11 cellular contexts compared by ENCODE assay signal in genomic region chr3:36991147-36991546, GRCh38. TPM values are rescaled to one million over a fixed set of nuclear protein-coding genes. Genes with fewer than 3 reads are reported as not detected.
DNase-seq lines count a peak whose midpoint lies in the region; ATAC-seq and TF ChIP-seq lines count a peak whose summit lies in the region.
"Had no signal": no experiment of that assay in that cellular context is flagged by ENCODE, and none has a peak within 500 bp of the region (broad histone marks: within the 10 kb centered on the region; RNA-seq: fewer than 3 reads in every experiment).

No MANE protein-coding gene starts in this region.

- H3K9me3 ChIP-seq in heart right ventricle: no peaks in the 10 kb centered on the region
- no peaks in the 10 kb centered on the region for H3K9me3 ChIP-seq in mucosa of rectum (ENCODE audit: control insufficient read depth in 2 of 2, low read length in 2 of 2)

- H3K4me1 ChIP-seq in heart right ventricle: peaks cover 2 to 66% (median 56%) of the 10 kb centered on the region in 9 donors
- peaks cover 22 to 30% of the 10 kb centered on the region in 2 donors for H3K4me1 ChIP-seq in mucosa of rectum (ENCODE audit: control insufficient read depth in 2 of 2, insufficient read depth in 2 of 2, low read length in 2 of 2)
- peaks cover 3% of the 10 kb centered on the region for H3K4me1 ChIP-seq in urinary bladder (ENCODE audit: insufficient read depth)

- H3K36me3 ChIP-seq in heart right ventricle (peaks cover 0 to 57% (median 14%) of the 10 kb centered on the region in 9 donors), mucosa of rectum (ENCODE audit: control insufficient read depth in 2 of 2, insufficient read depth in 2 of 2, low read length in 2 of 2) (peaks cover 7 to 10% of the 10 kb centered on the region in 2 donors), urinary bladder (ENCODE audit: insufficient read depth) (peaks cover 4% of the 10 kb centered on the region)

- TF ChIP-seq CTCF in heart right ventricle (IDR thresholded peaks at IDR 0.05): no peak
- no peak for TF ChIP-seq CTCF in astrocyte of the cerebellum (IDR thresholded peaks at IDR 0.05; ENCODE audit: low read depth, low read length, missing control alignments)

- WGBS in heart right ventricle, 2 donors: 33 to 56% methylated on average over 3 of the region's 3 CpGs
- WGBS in urinary bladder: 72% methylated on average over 3 of the region's 3 CpGs

- H3K4me3 ChIP-seq in heart right ventricle (peak overlapping the region; percentile 55 to 87 (median 72)), astrocyte of the cerebellum (ENCODE audit: low read depth, low read length) (peak overlapping the region; percentile 63), mucosa of rectum (ENCODE audit: low read length in 2 of 2) (peak overlapping the region in 1 of 2 donors; percentile 98), urinary bladder (ENCODE audit: low read depth, low read length) (peak overlapping the region; percentile 3)

- H3K27ac ChIP-seq in heart right ventricle (peak overlapping the region in 9 of 10 donors; percentile 89 to 99 (median 98)), mucosa of rectum (ENCODE audit: low read depth in 2 of 2, low read length in 2 of 2) (peak overlapping the region; percentile 98 to 99), urinary bladder (ENCODE audit: low read depth) (no peak overlapping the region)

- ATAC-seq in heart right ventricle (no peak), left ventricle myocardium superior (no peak), HG03045 (IDR thresholded peaks at IDR 0.05; ENCODE audit: unreplicated experiment) (no peak)

- H3K27me3 ChIP-seq in heart right ventricle (no peaks in the 10 kb centered on the region), mucosa of rectum (ENCODE audit: control insufficient read depth in 2 of 2, insufficient read depth in 2 of 2, low read length in 2 of 2) (no peaks in the 10 kb centered on the region)

- in situ Hi-C loops in astrocyte of the cerebellum (cut with HindIII; ENCODE audit: low sequenced_read_pairs): no loop called here

- DNase-seq in heart right ventricle (no peak), left ventricle myocardium superior (no peak), astrocyte of the cerebellum (ENCODE audit: low read depth) (no peak), germinal center (ENCODE audit: low spot score) (no peak), DMS53 treated with DMSO at 0.1 percent for 48 hours (lab: John Stamatoyannopoulos, UW; ENCODE audit: unreplicated experiment) (no peak)
- DNase-seq: DMS153, posterior cingulate gyrus, T1000 had no signal

- H3K9ac ChIP-seq in mucosa of rectum (ENCODE audit: low read depth in 1 of 2, low read length in 2 of 2): no peak overlapping the region

- intact Hi-C loops in heart right ventricle (cut with DNase I) (loop anchor here in 2 of 10 donors (5.0 to 10.0 kb wide), 2 partner anchors 181 to 224 kb away; partner anchors contain the start of gene LRRFIP2 (in 1 of the 2)), left ventricle myocardium superior (cut with micrococcal nuclease) (no loop called here)

RNA-seq across cellular contexts. Expression of gene EPM2AIP1, which starts 1.8 kb away (rescaled TPM):
- total RNA-seq in heart right ventricle (10 to 100 TPM; 21.0 to 36.3 (median 28.3) TPM), left ventricle myocardium superior (19.1 TPM), urinary bladder (37.9 TPM)
- polyA plus RNA-seq in heart right ventricle (10 to 100 TPM in 1 of 2 donors, 1 to 10 TPM in 1; 6.1 to 13.6 TPM), urinary bladder (8.2 TPM)

RNA-seq across cellular contexts. Expression of gene MLH1, which starts 2.2 kb away (rescaled TPM):
- total RNA-seq in heart right ventricle (10 to 100 TPM; 48.8 to 61.7 (median 52.5) TPM), left ventricle myocardium superior (38.8 TPM), urinary bladder (66.9 TPM)
- polyA plus RNA-seq in heart right ventricle (10 to 100 TPM; 26.0 to 29.5 TPM), urinary bladder (24.6 TPM)

RNA-seq across cellular contexts. Expression of gene TRANK1, which starts 46.3 kb away (rescaled TPM):
- total RNA-seq in heart right ventricle (10 to 100 TPM in 1 of 10 donors, 1 to 10 TPM in 9; 2.5 to 20.8 (median 5.3) TPM), left ventricle myocardium superior (6.6 TPM), urinary bladder (40.1 TPM)
- polyA plus RNA-seq in heart right ventricle (1 to 10 TPM; 1.3 to 3.6 TPM), urinary bladder (12.5 TPM)
